30 cellular contexts compared by ENCODE assay signal in genomic region chr2:109595644-109596043, GRCh38.
"Had no signal": no experiment of that assay in that cellular context is flagged by ENCODE, and none has a peak within 500 bp of the region (broad histone marks: within the 10 kb centered on the region; RNA-seq: fewer than 3 reads in every experiment).

No MANE protein-coding gene starts in this region.

- H3K9me3 ChIP-seq: esophagus squamous epithelium, heart right ventricle, left ventricle myocardium inferior, lower lobe of right lung, neutrophil, psoas muscle, sigmoid colon, spleen, thoracic aorta, tibial nerve, upper lobe of right lung, uterus had no signal

- FAIRE-seq: endometrium, islet of Langerhans had no signal

- H3K4me1 ChIP-seq: psoas muscle, spleen, upper lobe of right lung, uterus had no signal

- H3K4me3 Mint-ChIP-seq: natural killer cell; neural crest cell; stimulated activated memory B cell treated with anti-CD40 and anti-IgM and Interleukin-4, amounts not matched to agents 10 μg/mL and 1 μg/mL and 100 μg/mL, for 72 hours had no signal

- H3K4me3 ChIP-seq: coronary artery, esophagus squamous epithelium, heart right ventricle, left ventricle myocardium inferior, lower lobe of right lung, psoas muscle, sigmoid colon, spleen, thoracic aorta, tibial nerve, upper lobe of right lung, uterus had no signal

- H3K27me3 ChIP-seq: esophagus squamous epithelium, heart right ventricle, sigmoid colon, spleen, tibial nerve, upper lobe of right lung, uterus had no signal

- H3K4me1 Mint-ChIP-seq: natural killer cell; stimulated activated memory B cell treated with anti-CD40 and anti-IgM and Interleukin-4, amounts not matched to agents 10 μg/mL and 1 μg/mL and 100 μg/mL, for 72 hours had no signal

- H3K27ac Mint-ChIP-seq: natural killer cell; stimulated activated memory B cell treated with anti-CD40 and anti-IgM and Interleukin-4, amounts not matched to agents 10 μg/mL and 1 μg/mL and 100 μg/mL, for 72 hours had no signal

- H3K36me3 Mint-ChIP-seq: natural killer cell; stimulated activated memory B cell treated with anti-CD40 and anti-IgM and Interleukin-4, amounts not matched to agents 10 μg/mL and 1 μg/mL and 100 μg/mL, for 72 hours had no signal

- ATAC-seq: heart right ventricle; left colon; lower lobe of right lung; natural killer cell; psoas muscle; right cardiac atrium; stimulated activated memory B cell treated with anti-CD40 and anti-IgM and Interleukin-4, amounts not matched to agents 10 μg/mL and 1 μg/mL and 100 μg/mL, for 72 hours; stimulated activated naive CD8-positive, alpha-beta T cell treated with anti-CD3 and anti-CD28 coated beads, Interleukin-15, Interleukin-2, amounts not matched to agents 100 U/mL and 50 U/mL, for 24 hours; upper lobe of right lung had no signal

- DNase-seq: dermis blood vessel endothelial cell; effector memory CD4-positive, alpha-beta T cell; erythroblast; esophagus squamous epithelium; foreskin melanocyte; glutamatergic neuron; heart right ventricle; hippocampal formation; kidney glomerular epithelial cell; left colon; left ventricle myocardium inferior; lower lobe of right lung; natural killer cell; psoas muscle; right cardiac atrium; sigmoid colon; spleen; stimulated activated CD4-positive, alpha-beta T cell treated with anti-CD3 and anti-CD28 coated beads, Interleukin-4, amount 100 ng/mL, for 4 hours; stimulated activated naive CD8-positive, alpha-beta T cell treated with anti-CD3 and anti-CD28 coated beads, Interleukin-15, Interleukin-2, amounts not matched to agents 100 U/mL and 50 U/mL, for 24 hours; substantia nigra; upper lobe of right lung; uterus had no signal

- H3K36me3 ChIP-seq: neutrophil, thoracic aorta, uterus had no signal

- H3K9me3 Mint-ChIP-seq: natural killer cell; neural crest cell; stimulated activated memory B cell treated with anti-CD40 and anti-IgM and Interleukin-4, amounts not matched to agents 10 μg/mL and 1 μg/mL and 100 μg/mL, for 72 hours had no signal

- H3K27ac ChIP-seq: coronary artery, esophagus squamous epithelium, heart right ventricle, left ventricle myocardium inferior, lower lobe of right lung, neutrophil, psoas muscle, sigmoid colon, spleen, thoracic aorta, tibial nerve, upper lobe of right lung, uterus had no signal
